ENCODE assay signal across 1 cellular context in the genomic region with DNA sequence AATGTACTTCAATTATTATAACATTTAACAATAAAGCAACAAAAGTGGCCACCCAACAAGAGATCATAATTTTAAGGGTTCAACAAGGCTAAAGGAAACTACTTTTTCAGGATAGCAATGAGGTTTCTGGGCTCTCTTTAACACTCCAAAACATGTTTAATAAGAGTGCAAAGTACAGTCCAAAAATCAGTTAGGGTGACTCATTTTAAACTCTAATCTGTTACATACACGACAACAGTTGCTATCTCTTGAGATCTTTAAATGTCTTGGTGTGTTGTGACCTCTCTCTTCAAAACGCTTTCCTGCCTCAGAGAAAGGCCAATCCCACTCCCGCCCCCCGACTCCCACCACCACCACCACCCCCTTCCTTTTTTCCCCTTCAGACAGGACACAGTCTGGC.
TF ChIP-seq lines count a peak whose summit lies in the region.

No MANE protein-coding gene starts in this region.

TF ChIP-seq in SK-N-SH, 30 proteins besides CTCF, POLR2A, EP300 and RAD21 (continued from another document):
- TF ChIP-seq, protein P1, sequence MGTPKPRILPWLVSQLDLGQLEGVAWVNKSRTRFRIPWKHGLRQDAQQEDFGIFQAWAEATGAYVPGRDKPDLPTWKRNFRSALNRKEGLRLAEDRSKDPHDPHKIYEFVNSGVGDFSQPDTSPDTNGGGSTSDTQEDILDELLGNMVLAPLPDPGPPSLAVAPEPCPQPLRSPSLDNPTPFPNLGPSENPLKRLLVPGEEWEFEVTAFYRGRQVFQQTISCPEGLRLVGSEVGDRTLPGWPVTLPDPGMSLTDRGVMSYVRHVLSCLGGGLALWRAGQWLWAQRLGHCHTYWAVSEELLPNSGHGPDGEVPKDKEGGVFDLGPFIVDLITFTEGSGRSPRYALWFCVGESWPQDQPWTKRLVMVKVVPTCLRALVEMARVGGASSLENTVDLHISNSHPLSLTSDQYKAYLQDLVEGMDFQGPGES (IDR thresholded peaks at IDR 0.05; ENCODE audit: low read depth, low read length) = no peak
- TF ChIP-seq, protein P2, sequence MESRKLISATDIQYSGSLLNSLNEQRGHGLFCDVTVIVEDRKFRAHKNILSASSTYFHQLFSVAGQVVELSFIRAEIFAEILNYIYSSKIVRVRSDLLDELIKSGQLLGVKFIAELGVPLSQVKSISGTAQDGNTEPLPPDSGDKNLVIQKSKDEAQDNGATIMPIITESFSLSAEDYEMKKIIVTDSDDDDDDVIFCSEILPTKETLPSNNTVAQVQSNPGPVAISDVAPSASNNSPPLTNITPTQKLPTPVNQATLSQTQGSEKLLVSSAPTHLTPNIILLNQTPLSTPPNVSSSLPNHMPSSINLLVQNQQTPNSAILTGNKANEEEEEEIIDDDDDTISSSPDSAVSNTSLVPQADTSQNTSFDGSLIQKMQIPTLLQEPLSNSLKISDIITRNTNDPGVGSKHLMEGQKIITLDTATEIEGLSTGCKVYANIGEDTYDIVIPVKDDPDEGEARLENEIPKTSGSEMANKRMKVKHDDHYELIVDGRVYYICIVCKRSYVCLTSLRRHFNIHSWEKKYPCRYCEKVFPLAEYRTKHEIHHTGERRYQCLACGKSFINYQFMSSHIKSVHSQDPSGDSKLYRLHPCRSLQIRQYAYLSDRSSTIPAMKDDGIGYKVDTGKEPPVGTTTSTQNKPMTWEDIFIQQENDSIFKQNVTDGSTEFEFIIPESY (IDR thresholded peaks at IDR 0.05; ENCODE audit: borderline replicate concordance, low read depth) = no peak
